26 cellular contexts compared by ENCODE assay signal in the genomic region with DNA sequence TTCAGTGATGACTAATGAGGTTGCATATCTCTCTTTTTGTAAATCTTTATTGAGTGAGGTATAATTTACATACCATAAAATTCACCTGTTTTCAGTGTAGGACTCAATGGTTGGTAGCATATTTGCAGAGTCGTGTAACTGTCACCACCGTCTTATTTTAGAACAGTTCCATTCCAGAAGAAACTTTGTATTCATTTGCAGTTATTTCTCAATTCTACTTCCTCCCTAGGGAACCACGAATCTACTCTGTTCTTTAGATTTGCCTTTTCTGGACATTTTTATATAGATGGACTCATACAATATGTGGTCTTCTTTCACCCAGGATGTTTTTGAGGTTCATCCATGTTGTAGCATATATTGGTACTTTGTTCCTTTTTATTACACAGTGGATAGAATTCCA.
"Had no signal": no experiment of that assay in that cellular context is flagged by ENCODE, and none has a peak within 500 bp of the region (broad histone marks: within the 10 kb centered on the region; RNA-seq: fewer than 3 reads in every experiment).

No MANE protein-coding gene starts in this region.

- H3K9me3 Mint-ChIP-seq: activated B cell treated with CpG ODN at 0.5 μM for 24 hours; activated naive CD8-positive, alpha-beta T cell treated with anti-CD3 and anti-CD28 coated beads, Interleukin-2, amount 10 ng/mL, durations not matched to agents 7 days and 5 days; natural killer cell; stimulated activated naive CD8-positive, alpha-beta T cell treated with anti-CD3 and anti-CD28 coated beads, Interleukin-15, Interleukin-2, amounts not matched to agents 100 ng/mL and 50 ng/mL, for 24 hours had no signal

- H3K36me3 Mint-ChIP-seq: natural killer cell had no signal

- H3K27me3 ChIP-seq: breast epithelium, colonic mucosa, dorsolateral prefrontal cortex, esophagus muscularis mucosa, gastrocnemius medialis, right atrium auricular region, thyroid gland, upper lobe of right lung had no signal

- H3K9me3 ChIP-seq: breast epithelium, colonic mucosa, esophagus muscularis mucosa, gastrocnemius medialis, right atrium auricular region, thyroid gland, upper lobe of right lung had no signal

- H3K36me3 ChIP-seq: breast epithelium, colonic mucosa, esophagus muscularis mucosa, gastrocnemius medialis, right atrium auricular region, thyroid gland, upper lobe of right lung had no signal

- ATAC-seq: activated CD4-positive, alpha-beta T cell treated with anti-CD3 and anti-CD28 coated beads for 36 hours; gastrocnemius medialis; left cardiac atrium; natural killer cell; upper lobe of right lung had no signal

- H3K4me3 ChIP-seq: breast epithelium, colonic mucosa, dorsolateral prefrontal cortex, esophagus muscularis mucosa, gastrocnemius medialis, right atrium auricular region, thyroid gland, upper lobe of right lung had no signal

- DNase-seq: activated B cell treated with CpG ODN at 0.5 μM for 24 hours; activated CD4-positive, alpha-beta T cell treated with anti-CD3 and anti-CD28 coated beads for 36 hours; activated CD4-positive, alpha-beta T cell treated with anti-CD3 and anti-CD28 coated beads, Interleukin-2, amount 50 U/mL, for 48 hours; activated CD8-positive, alpha-beta memory T cell treated with anti-CD3 and anti-CD28 coated beads, Interleukin-2, amount 50 U/mL, for 48 hours; activated naive CD4-positive, alpha-beta T cell treated with Interleukin-2 at 50 U/mL for 16 hours; activated naive CD8-positive, alpha-beta T cell treated with anti-CD3 and anti-CD28 coated beads, Interleukin-2, amount 10 ng/mL, durations not matched to agents 7 days and 5 days; activated T-cell treated with anti-CD3 and anti-CD28 coated beads, Interleukin-2, amount 50 U/mL, for 48 hours; amniotic stem cell; colonic mucosa; dorsolateral prefrontal cortex; gastrocnemius medialis; head of caudate nucleus; islet precursor cell; left cardiac atrium; midbrain; natural killer cell; stimulated activated CD4-positive, alpha-beta T cell treated with anti-CD3 and anti-CD28 coated beads, Interleukin-12 subunit alpha, Interleukin-12 subunit beta, amount 100 ng/mL, for 4 hours; stimulated activated CD4-positive, alpha-beta T cell treated with anti-CD3 and anti-CD28 coated beads, Interleukin-4, amount 100 ng/mL, for 4 hours; substantia nigra; T1000; thyroid gland; upper lobe of right lung had no signal

- H3K27me3 Mint-ChIP-seq: activated B cell treated with CpG ODN at 0.5 μM for 24 hours; activated CD4-positive, alpha-beta T cell treated with anti-CD3 and anti-CD28 coated beads for 36 hours; activated naive CD8-positive, alpha-beta T cell treated with anti-CD3 and anti-CD28 coated beads, Interleukin-2, amount 10 ng/mL, durations not matched to agents 7 days and 5 days; stimulated activated naive CD8-positive, alpha-beta T cell treated with anti-CD3 and anti-CD28 coated beads, Interleukin-15, Interleukin-2, amounts not matched to agents 100 ng/mL and 50 ng/mL, for 24 hours had no signal

- H3K27ac Mint-ChIP-seq: activated B cell treated with CpG ODN at 0.5 μM for 24 hours; activated CD4-positive, alpha-beta T cell treated with anti-CD3 and anti-CD28 coated beads for 36 hours; activated naive CD8-positive, alpha-beta T cell treated with anti-CD3 and anti-CD28 coated beads, Interleukin-2, amount 10 ng/mL, durations not matched to agents 7 days and 5 days; natural killer cell; stimulated activated naive CD8-positive, alpha-beta T cell treated with anti-CD3 and anti-CD28 coated beads, Interleukin-15, Interleukin-2, amounts not matched to agents 100 ng/mL and 50 ng/mL, for 24 hours had no signal

- H3K27ac ChIP-seq: breast epithelium, colonic mucosa, dorsolateral prefrontal cortex, esophagus muscularis mucosa, gastrocnemius medialis, right atrium auricular region, thyroid gland, upper lobe of right lung had no signal

- H3K4me3 Mint-ChIP-seq: activated B cell treated with CpG ODN at 0.5 μM for 24 hours; activated CD4-positive, alpha-beta T cell treated with anti-CD3 and anti-CD28 coated beads for 36 hours; activated naive CD8-positive, alpha-beta T cell treated with anti-CD3 and anti-CD28 coated beads, Interleukin-2, amount 10 ng/mL, durations not matched to agents 7 days and 5 days; natural killer cell; stimulated activated naive CD8-positive, alpha-beta T cell treated with anti-CD3 and anti-CD28 coated beads, Interleukin-15, Interleukin-2, amounts not matched to agents 100 ng/mL and 50 ng/mL, for 24 hours had no signal
